16 cellular contexts compared by ENCODE assay signal in genomic region chr17:75628425-75628824, GRCh38. TPM values are rescaled to one million over a fixed set of nuclear protein-coding genes. Genes with fewer than 3 reads are reported as not detected.
A peak's percentile ranks its signal among the peaks of the same experiment; 100 is the strongest.
DNase-seq lines count a peak whose midpoint lies in the region; ATAC-seq and TF ChIP-seq lines count a peak whose summit lies in the region.
"Had no signal": no experiment of that assay in that cellular context is flagged by ENCODE, and none has a peak within 500 bp of the region (broad histone marks: within the 10 kb centered on the region; RNA-seq: fewer than 3 reads in every experiment).

No MANE protein-coding gene starts in this region.

- H2BK15ac ChIP-seq in H9 (ENCODE audit: low read depth, low read length): no peak overlapping the region
- no peak overlapping the region for H2BK15ac ChIP-seq in neuronal stem cell (ENCODE audit: low read length)

- H3K9ac ChIP-seq in H9 (ENCODE audit: extremely low read depth, insufficient read length, low read length) (no peak overlapping the region), neuronal stem cell (ENCODE audit: low read depth, low read length, poor library complexity) (no peak overlapping the region)

- no peaks in the 10 kb centered on the region for H3K23me2 ChIP-seq in H9 (ENCODE audit: insufficient read length, low read depth, low read length, poor library complexity, severe bottlenecking)

- H3K36me3 ChIP-seq in WERI-Rb-1 (peaks cover 20% of the 10 kb centered on the region), neuronal stem cell (replicated peaks in 1 of 2; ENCODE audit: control insufficient read depth in 2 of 2, insufficient read depth in 2 of 2, low read length in 2 of 2) (peaks cover 11 to 16% of the 10 kb centered on the region in 2 donors)

- H4K8ac ChIP-seq in H9 (replicated peaks; ENCODE audit: insufficient read length, low read depth, low read length) (no peak overlapping the region), neuronal stem cell (ENCODE audit: low read depth, low read length) (no peak overlapping the region)

- H3K79me2 ChIP-seq in H9 (ENCODE audit: insufficient read depth, low read length): no peaks in the 10 kb centered on the region

- no peaks in the 10 kb centered on the region for H4K20me1 ChIP-seq in H9 (ENCODE audit: control insufficient read depth, insufficient read depth, insufficient read length)

- no peak for DNase-seq in activated naive CD4-positive, alpha-beta T cell treated with anti-CD3 and anti-CD28 coated beads, Interleukin-2, amount 10 ng/mL, durations not matched to agents 7 days and 5 days
- no peak for DNase-seq in activated naive CD4-positive, alpha-beta T cell treated with anti-CD3 and anti-CD28 coated beads, Interleukin-2, amount 50 U/mL, for 16 hours
- no peak for DNase-seq in H9
- peak; percentile 90 for DNase-seq in WERI-Rb-1
- DNase-seq in neuronal stem cell (ENCODE audit: low spot score): no peak
- no peak for DNase-seq in NCI-H1436 (lab: John Stamatoyannopoulos, UW)
- DNase-seq: Caco-2; CD8-positive, alpha-beta T cell; GOT3 had no signal

- no peak overlapping the region for H4K91ac ChIP-seq in H9 (ENCODE audit: insufficient read length, low read depth, low read length)
- H4K91ac ChIP-seq in neuronal stem cell (ENCODE audit: low read depth, low read length, poor library complexity): no peak overlapping the region

- H3T11ph ChIP-seq in H9 (ENCODE audit: low read length): no peak overlapping the region

- WGBS in H9 (ENCODE audit: extremely low coverage, insufficient read length, low lambda C conversion rate): no CpG with 5 or more reads among the region's 6 CpGs
- WGBS in neuronal stem cell (ENCODE audit: extremely low coverage in 2 of 2, insufficient read length in 2 of 2, insufficient replicate concordance in 1 of 2), 2 donors: no CpG with 5 or more reads among the region's 6 CpGs

- H3K4me2 ChIP-seq in H9 (ENCODE audit: insufficient read depth, insufficient read length, low read length): no peak overlapping the region
- no peak overlapping the region for H3K4me2 ChIP-seq in neuronal stem cell (ENCODE audit: insufficient read depth, low read length, poor library complexity, severe bottlenecking)

- ATAC-seq in GM21526 (IDR thresholded peaks at IDR 0.05; ENCODE audit: low FRiP score, unreplicated experiment) (no peak), GM21529 (IDR thresholded peaks at IDR 0.05; ENCODE audit: unreplicated experiment) (no peak)
- ATAC-seq: CD8-positive, alpha-beta T cell had no signal

- no peak overlapping the region for H3K56ac ChIP-seq in H9 (ENCODE audit: insufficient read length, low read depth, low read length)

- H3K79me1 ChIP-seq in H9 (ENCODE audit: insufficient read depth, low read depth, low read length, poor library complexity, severe bottlenecking) (no peaks in the 10 kb centered on the region), neuronal stem cell (ENCODE audit: low read depth, low read length) (no peaks in the 10 kb centered on the region)

- H2BK12ac ChIP-seq in H9 (ENCODE audit: insufficient read length, low read depth, low read length) (no peak overlapping the region), neuronal stem cell (ENCODE audit: low read length) (no peak overlapping the region)

- no peak overlapping the region for H4K5ac ChIP-seq in H9 (ENCODE audit: insufficient read length, low read depth, low read length)

- CTCF ChIA-PET in activated naive CD4-positive, alpha-beta T cell treated with anti-CD3 and anti-CD28 coated beads, Interleukin-2, amount 10 ng/mL, durations not matched to agents 7 days and 5 days (lab: Charles Lee): interaction anchor here (0.7 to 18.1 kb wide), 5 partner anchors 10 to 121 kb away, joined by 3 to 380 read pairs (median 8); a partner anchor contains a TSS

- H3K23ac ChIP-seq in H9 (ENCODE audit: insufficient read length, low read depth, low read length) (no peak overlapping the region), neuronal stem cell (ENCODE audit: low read depth, low read length, poor library complexity) (no peak overlapping the region)

- no peaks in the 10 kb centered on the region for H3K36me3 Mint-ChIP-seq in activated naive CD4-positive, alpha-beta T cell treated with anti-CD3 and anti-CD28 coated beads, Interleukin-2, amount 10 ng/mL, durations not matched to agents 7 days and 5 days
- H3K36me3 Mint-ChIP-seq in H9 (ENCODE audit: insufficient read depth in 1 of 3, low read depth in 3 of 3): peaks cover 0 to 15% (median 2%) of the 10 kb centered on the region in 3 experiments; a peak in 4 of 7 replicates

- H3K18ac ChIP-seq in H9 (ENCODE audit: insufficient read length, low read depth, low read length): no peak overlapping the region
- peak overlapping the region; percentile 35 for H3K18ac ChIP-seq in neuronal stem cell (ENCODE audit: low read length)

- H3K9me3 Mint-ChIP-seq in activated naive CD4-positive, alpha-beta T cell treated with anti-CD3 and anti-CD28 coated beads, Interleukin-2, amount 10 ng/mL, durations not matched to agents 7 days and 5 days: no peaks in the 10 kb centered on the region
- H3K9me3 Mint-ChIP-seq in H9: no peaks in the 10 kb centered on the region
- H3K9me3 Mint-ChIP-seq: CD8-positive, alpha-beta T cell had no signal

- H2AK5ac ChIP-seq in H9 (ENCODE audit: insufficient read length, low read length) (no peak overlapping the region), neuronal stem cell (ENCODE audit: low read depth, low read length) (no peak overlapping the region)

- H3K14ac ChIP-seq in H9 (ENCODE audit: insufficient read depth, low read length) (no peak overlapping the region), neuronal stem cell (ENCODE audit: low read length) (no peak overlapping the region)

- peak overlapping the region; percentile 80 for H3K27ac Mint-ChIP-seq in activated naive CD4-positive, alpha-beta T cell treated with anti-CD3 and anti-CD28 coated beads, Interleukin-2, amount 10 ng/mL, durations not matched to agents 7 days and 5 days
- peak overlapping the region in 2 of 3 experiments; percentile 64 to 90; a peak in 3 of 7 replicates for H3K27ac Mint-ChIP-seq in H9
- H3K27ac Mint-ChIP-seq: B cell; CD8-positive, alpha-beta T cell had no signal

- no peak overlapping the region for H2AFZ ChIP-seq in H9 (ENCODE audit: low read length)
- no peak overlapping the region for H2AFZ ChIP-seq in neuronal stem cell (ENCODE audit: low read length)

- H3K4me1 Mint-ChIP-seq in activated naive CD4-positive, alpha-beta T cell treated with anti-CD3 and anti-CD28 coated beads, Interleukin-2, amount 10 ng/mL, durations not matched to agents 7 days and 5 days: no peaks in the 10 kb centered on the region
- H3K4me1 Mint-ChIP-seq in H9: peaks cover 4 to 5% of the 10 kb centered on the region in 2 experiments

- no peak overlapping the region for H2BK5ac ChIP-seq in H9 (ENCODE audit: insufficient read length, low read length)
- H2BK5ac ChIP-seq in neuronal stem cell (ENCODE audit: low read length): peak overlapping the region; percentile 53

- H3K4ac ChIP-seq in H9 (ENCODE audit: low read depth, low read length) (no peak overlapping the region), neuronal stem cell (ENCODE audit: low read length) (no peak overlapping the region)

- H3K27ac ChIP-seq in H9 (ENCODE audit: insufficient read length, low read depth, low read length) (no peak overlapping the region), WERI-Rb-1 (peak overlapping the region; percentile 80), neuronal stem cell (replicated peaks; ENCODE audit: low read length) (no peak overlapping the region)
- H3K27ac ChIP-seq: HL-60 had no signal

- H3K27me3 ChIP-seq in H9 (ENCODE audit: insufficient read depth, low read length) (no peaks in the 10 kb centered on the region), WERI-Rb-1 (ENCODE audit: insufficient read depth, low read depth, severe bottlenecking) (no peaks in the 10 kb centered on the region), neuronal stem cell (ENCODE audit: control insufficient read depth in 3 of 3, insufficient read depth in 3 of 3, low read depth in 1 of 3, low read length in 3 of 3) (no peaks in the 10 kb centered on the region)

- no peaks in the 10 kb centered on the region for H3K27me3 Mint-ChIP-seq in activated naive CD4-positive, alpha-beta T cell treated with anti-CD3 and anti-CD28 coated beads, Interleukin-2, amount 10 ng/mL, durations not matched to agents 7 days and 5 days
- H3K27me3 Mint-ChIP-seq in H9 (ENCODE audit: low read depth): no peaks in the 10 kb centered on the region
- H3K27me3 Mint-ChIP-seq: B cell had no signal

- no peaks in the 10 kb centered on the region for H3K9me3 ChIP-seq in H9 (ENCODE audit: control insufficient read depth, low read depth, low read length)
- no peaks in the 10 kb centered on the region for H3K9me3 ChIP-seq in WERI-Rb-1 (ENCODE audit: severe bottlenecking)
- H3K9me3 ChIP-seq in neuronal stem cell (replicated peaks in 1 of 2; ENCODE audit: control insufficient read depth in 2 of 2, insufficient read depth in 1 of 2, low read depth in 1 of 2, low read length in 2 of 2): no peaks in the 10 kb centered on the region
- H3K9me3 ChIP-seq: Caco-2, HAP-1 had no signal

- no peak overlapping the region for H2BK120ac ChIP-seq in H9 (ENCODE audit: low read depth, low read length, poor library complexity, severe bottlenecking)
- no peak overlapping the region for H2BK120ac ChIP-seq in neuronal stem cell (ENCODE audit: low read depth, low read length)

- no peaks in the 10 kb centered on the region; the same call in 1 of the 2 replicates for H3K4me1 ChIP-seq in H9 (ENCODE audit: insufficient read depth, low read length)
- peaks cover 4 to 7% of the 10 kb centered on the region in 2 donors for H3K4me1 ChIP-seq in neuronal stem cell (ENCODE audit: control insufficient read depth in 2 of 2, insufficient read depth in 1 of 2, low read depth in 1 of 2, low read length in 2 of 2)

- no peak overlapping the region for H3K4me3 ChIP-seq in WERI-Rb-1 (ENCODE audit: low read depth, low read length)
- H3K4me3 ChIP-seq in neuronal stem cell (ENCODE audit: low read length in 2 of 2): no peak overlapping the region
- H3K4me3 ChIP-seq: HAP-1 had no signal

- H2BK20ac ChIP-seq in H9 (ENCODE audit: low read depth, low read length, poor library complexity, severe bottlenecking): no peak overlapping the region

- no peak overlapping the region for H3K4me3 Mint-ChIP-seq in activated naive CD4-positive, alpha-beta T cell treated with anti-CD3 and anti-CD28 coated beads, Interleukin-2, amount 10 ng/mL, durations not matched to agents 7 days and 5 days
- H3K4me3 Mint-ChIP-seq in H9: no peak overlapping the region
- H3K4me3 Mint-ChIP-seq: B cell; CD14-positive monocyte; CD8-positive, alpha-beta T cell had no signal

- TF ChIP-seq CTCF in H9 (conservative IDR thresholded peaks at IDR 0.05) (no peak), WERI-Rb-1 (IDR thresholded peaks at IDR 0.05; ENCODE audit: low read depth, low read length) (no peak)

RNA-seq across cellular contexts. Expression of gene SMIM5, which starts 4.8 kb away (rescaled TPM):
- total RNA-seq in H9 (2021): 0.20 and 0.24 TPM in 2 replicates
- not detected for polyA plus RNA-seq in neuronal stem cell (2013, experiment 1 of 2)
- not detected for polyA plus RNA-seq in neuronal stem cell (2013, experiment 2 of 2)
- total RNA-seq: Daoy had no signal

RNA-seq across cellular contexts. Expression of gene RECQL5, which starts 38.5 kb away (rescaled TPM):
- 40.0 and 40.1 TPM in 2 replicates for total RNA-seq in H9 (2021)
- polyA plus RNA-seq in neuronal stem cell (2013, experiment 1 of 2): 16.5 TPM
- 16.0 TPM for polyA plus RNA-seq in neuronal stem cell (2013, experiment 2 of 2)

RNA-seq across cellular contexts. Expression of gene SAP30BP, which starts 38.7 kb away (rescaled TPM):
- 82.6 and 89.7 TPM in 2 replicates for total RNA-seq in H9 (2021)
- polyA plus RNA-seq in neuronal stem cell (2013, experiment 1 of 2): 54.0 TPM
- 51.1 TPM for polyA plus RNA-seq in neuronal stem cell (2013, experiment 2 of 2)

RNA-seq across cellular contexts. Expression of gene MYO15B, which starts 40.8 kb away (rescaled TPM):
- total RNA-seq in H9 (2021): 35.3 and 41.9 TPM in 2 replicates
- polyA plus RNA-seq in neuronal stem cell (2013, experiment 1 of 2): 8.5 TPM
- 8.9 TPM for polyA plus RNA-seq in neuronal stem cell (2013, experiment 2 of 2)
